19 cellular contexts compared by ENCODE assay signal in the genomic region with DNA sequence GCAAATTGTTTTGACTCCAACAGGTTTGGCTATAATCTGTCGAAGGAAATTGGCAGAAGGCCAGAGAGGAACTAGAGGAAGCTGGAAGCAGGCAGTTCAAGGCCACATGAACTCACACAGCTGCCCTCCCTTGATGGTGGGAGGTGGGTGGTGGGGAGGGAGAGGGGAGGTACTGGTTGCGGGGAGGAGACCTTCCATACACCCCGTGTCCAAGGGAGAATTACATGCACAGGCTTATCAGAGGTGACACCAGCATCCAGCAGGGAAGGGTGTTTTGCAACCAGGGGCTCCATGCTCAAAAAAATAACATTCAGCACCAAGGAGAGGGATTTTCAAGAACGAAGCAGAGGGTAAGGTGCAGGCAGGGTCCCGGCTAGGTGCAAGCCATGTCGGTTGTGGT. TPM values are rescaled to one million over a fixed set of nuclear protein-coding genes. Genes with fewer than 3 reads are reported as not detected.
DNase-seq lines count a peak whose midpoint lies in the region; ATAC-seq, FAIRE-seq and TF ChIP-seq lines count a peak whose summit lies in the region.
"Had no signal": no experiment of that assay in that cellular context is flagged by ENCODE, and none has a peak within 500 bp of the region (broad histone marks: within the 10 kb centered on the region; RNA-seq: fewer than 3 reads in every experiment).

No MANE protein-coding gene starts in this region.

- no peak overlapping the region for H2AK5ac ChIP-seq in H9 (ENCODE audit: insufficient read length, low read length)

- no peak overlapping the region for H3K56ac ChIP-seq in H9 (ENCODE audit: insufficient read length, low read depth, low read length)

- WGBS in H9 (ENCODE audit: extremely low coverage, insufficient read length, low lambda C conversion rate): no CpG with 5 or more reads among the region's 6 CpGs

- H3K27me3 ChIP-seq in cardiac muscle cell (no peaks in the 10 kb centered on the region), right atrium auricular region (no peaks in the 10 kb centered on the region), H9 (ENCODE audit: insufficient read depth, low read length) (no peaks in the 10 kb centered on the region), upper lobe of right lung (no peaks in the 10 kb centered on the region)
- H3K27me3 ChIP-seq: BE2C, gastrocnemius medialis had no signal

- no peaks in the 10 kb centered on the region for H3K79me2 ChIP-seq in H9 (ENCODE audit: insufficient read depth, low read length)

- H4K8ac ChIP-seq in H9 (replicated peaks; ENCODE audit: insufficient read length, low read depth, low read length): no peak overlapping the region

- H3K36me3 ChIP-seq in cardiac muscle cell (no peaks in the 10 kb centered on the region), right atrium auricular region (no peaks in the 10 kb centered on the region), upper lobe of right lung (no peaks in the 10 kb centered on the region)
- H3K36me3 ChIP-seq: BE2C, gastrocnemius medialis, stomach had no signal

- H3K27me3 Mint-ChIP-seq in endothelial cell (ENCODE audit: unreplicated experiment) (peaks cover 7% of the 10 kb centered on the region), H9 (ENCODE audit: low read depth) (peaks cover 4% of the 10 kb centered on the region)

- no peak overlapping the region for H3K4me2 ChIP-seq in H9 (ENCODE audit: insufficient read depth, insufficient read length, low read length)

- no peak overlapping the region for H2BK20ac ChIP-seq in H9 (ENCODE audit: low read depth, low read length, poor library complexity, severe bottlenecking)

- no peak overlapping the region for H3K27ac ChIP-seq in cardiac muscle cell
- no peak overlapping the region for H3K27ac ChIP-seq in right atrium auricular region
- no peak overlapping the region for H3K27ac ChIP-seq in H9 (ENCODE audit: insufficient read length, low read depth, low read length)
- H3K27ac ChIP-seq in upper lobe of right lung: no peak overlapping the region
- H3K27ac ChIP-seq: gastrocnemius medialis, stomach had no signal

- no peaks in the 10 kb centered on the region for H3K23me2 ChIP-seq in H9 (ENCODE audit: insufficient read length, low read depth, low read length, poor library complexity, severe bottlenecking)

- peak overlapping the region; percentile 97 for H3K27ac Mint-ChIP-seq in endothelial cell (ENCODE audit: unreplicated experiment)
- H3K27ac Mint-ChIP-seq in H9: no peak overlapping the region
- H3K27ac Mint-ChIP-seq: dendritic cell treated with granulocyte-macrophage colony-stimulating factor and Interleukin-4, amounts not matched to agents 40 ng/mL and 50 ng/mL, for 4 days had no signal

- H4K91ac ChIP-seq in H9 (ENCODE audit: insufficient read length, low read depth, low read length): no peak overlapping the region

- no peak overlapping the region for H4K5ac ChIP-seq in H9 (ENCODE audit: insufficient read length, low read depth, low read length)

- H3K9me3 Mint-ChIP-seq in endothelial cell (ENCODE audit: unreplicated experiment): no peaks in the 10 kb centered on the region
- H3K9me3 Mint-ChIP-seq in H9: no peaks in the 10 kb centered on the region
- H3K9me3 Mint-ChIP-seq: dendritic cell treated with granulocyte-macrophage colony-stimulating factor and Interleukin-4, amounts not matched to agents 40 ng/mL and 50 ng/mL, for 4 days had no signal

- H3K4me1 Mint-ChIP-seq in endothelial cell (ENCODE audit: unreplicated experiment): peaks cover 55% of the 10 kb centered on the region
- H3K4me1 Mint-ChIP-seq in H9: peaks cover 13 to 14% of the 10 kb centered on the region in 2 experiments

- no peak overlapping the region for H3K4ac ChIP-seq in H9 (ENCODE audit: low read depth, low read length)

- H3K9me3 ChIP-seq in cardiac muscle cell (ENCODE audit: low read depth): no peaks in the 10 kb centered on the region
- no peaks in the 10 kb centered on the region for H3K9me3 ChIP-seq in right atrium auricular region
- no peaks in the 10 kb centered on the region for H3K9me3 ChIP-seq in H9 (ENCODE audit: control insufficient read depth, low read depth, low read length)
- no peaks in the 10 kb centered on the region for H3K9me3 ChIP-seq in upper lobe of right lung
- H3K9me3 ChIP-seq: BE2C, gastrocnemius medialis, stomach had no signal

- ATAC-seq in upper lobe of right lung: no peak
- ATAC-seq: gastrocnemius medialis, Right ventricle myocardium inferior, sciatic nerve had no signal

- H3K14ac ChIP-seq in H9 (ENCODE audit: insufficient read depth, low read length): no peak overlapping the region

- DNase-seq in cardiac muscle cell (ENCODE audit: low read depth in 1 of 2, low spot score in 1 of 2) (peak; percentile 48 to 62), right atrium auricular region (ENCODE audit: low spot score) (no peak), NCI-H345 (lab: John Stamatoyannopoulos, UW) (peak; percentile 59), endothelial cell (ENCODE audit: low spot score) (peak; percentile 57), urothelium cell line (ENCODE audit: low spot score) (no peak), H9 (no peak), upper lobe of right lung (no peak)
- DNase-seq in activated naive CD4-positive, alpha-beta T cell treated with anti-CD3 and anti-CD28 coated beads, Interleukin-2, amount 50 U/mL, for 16 hours: no peak
- DNase-seq: activated T-cell treated with anti-CD3 and anti-CD28 coated beads, Interleukin-2, amount 50 U/mL, for 1 hour; BE2C; gastrocnemius medialis; GF-D8; NCI-H446 treated with DMSO at 0.1 percent for 48 hours; stomach had no signal

- no peak overlapping the region for H3T11ph ChIP-seq in H9 (ENCODE audit: low read length)

- no peaks in the 10 kb centered on the region for H4K20me1 ChIP-seq in H9 (ENCODE audit: control insufficient read depth, insufficient read depth, insufficient read length)

- H3K18ac ChIP-seq in H9 (ENCODE audit: insufficient read length, low read depth, low read length): no peak overlapping the region

- H3K4me1 ChIP-seq in cardiac muscle cell (ENCODE audit: low read depth): peaks cover 7% of the 10 kb centered on the region
- H3K4me1 ChIP-seq in right atrium auricular region: peaks cover 0 to 13% of the 10 kb centered on the region in 2 donors
- H3K4me1 ChIP-seq in H9 (ENCODE audit: insufficient read depth, low read length): no peaks in the 10 kb centered on the region
- H3K4me1 ChIP-seq in upper lobe of right lung: peaks cover 9% of the 10 kb centered on the region
- H3K4me1 ChIP-seq: BE2C, gastrocnemius medialis had no signal

- peak; percentile 35 for FAIRE-seq in urothelium cell line (lab: Jason Lieb, UNC)
- FAIRE-seq: keratinocyte had no signal

- no peak overlapping the region for H3K9ac ChIP-seq in H9 (ENCODE audit: extremely low read depth, insufficient read length, low read length)

- H2BK5ac ChIP-seq in H9 (ENCODE audit: insufficient read length, low read length): no peak overlapping the region

- no peak overlapping the region for H2BK12ac ChIP-seq in H9 (ENCODE audit: insufficient read length, low read depth, low read length)

- H3K79me1 ChIP-seq in H9 (ENCODE audit: insufficient read depth, low read depth, low read length, poor library complexity, severe bottlenecking): no peaks in the 10 kb centered on the region

- H3K4me3 ChIP-seq in cardiac muscle cell (no peak overlapping the region), right atrium auricular region (no peak overlapping the region), upper lobe of right lung (no peak overlapping the region)
- H3K4me3 ChIP-seq: gastrocnemius medialis, stomach had no signal

- no peak overlapping the region for H2AFZ ChIP-seq in H9 (ENCODE audit: low read length)

- H2BK120ac ChIP-seq in H9 (ENCODE audit: low read depth, low read length, poor library complexity, severe bottlenecking): no peak overlapping the region

- H2BK15ac ChIP-seq in H9 (ENCODE audit: low read depth, low read length): no peak overlapping the region

- H3K36me3 Mint-ChIP-seq in endothelial cell (ENCODE audit: low read depth, unreplicated experiment): peaks cover 30% of the 10 kb centered on the region
- H3K36me3 Mint-ChIP-seq in H9 (ENCODE audit: insufficient read depth in 1 of 3, low read depth in 3 of 3): no peaks in the 10 kb centered on the region

- intact Hi-C loops in upper lobe of right lung (cut with DNase I): no loop called here

- TF ChIP-seq CTCF in cardiac muscle cell (IDR thresholded peaks at IDR 0.05; ENCODE audit: low read depth, low read length) (no peak), right atrium auricular region (IDR thresholded peaks at IDR 0.05) (no peak), endothelial cell (IDR thresholded peaks at IDR 0.05; ENCODE audit: unreplicated experiment) (no peak), H9 (conservative IDR thresholded peaks at IDR 0.05) (no peak), upper lobe of right lung (IDR thresholded peaks at IDR 0.05) (no peak)

- no peak overlapping the region for H3K23ac ChIP-seq in H9 (ENCODE audit: insufficient read length, low read depth, low read length)

- peak overlapping the region; percentile 33 for H3K4me3 Mint-ChIP-seq in endothelial cell (ENCODE audit: unreplicated experiment)
- H3K4me3 Mint-ChIP-seq in H9: no peak overlapping the region
- H3K4me3 Mint-ChIP-seq: dendritic cell treated with granulocyte-macrophage colony-stimulating factor and Interleukin-4, amounts not matched to agents 40 ng/mL and 50 ng/mL, for 4 days had no signal

RNA-seq across cellular contexts. Expression of a gene that starts 9.1 kb away (rescaled TPM):
- total RNA-seq in cardiac muscle cell: 0.07 and 0.39 TPM in 2 replicates
- 1.3 TPM in 1 of 2 replicates, not detected in the other for polyA plus RNA-seq in cardiac muscle cell
- total RNA-seq in right atrium auricular region: not detected
- 371 TPM for total RNA-seq in endothelial cell (ENCODE audit: unreplicated experiment)
- 0.04 TPM in 1 of 2 replicates, not detected in the other for total RNA-seq in H9 (2021)
- 0.43 TPM for total RNA-seq in upper lobe of right lung
- total RNA-seq: gastrocnemius medialis, myocyte, Right ventricle myocardium inferior had no signal
- polyA plus RNA-seq: keratinocyte had no signal

RNA-seq across cellular contexts. Expression of a gene that starts 44.5 kb away (rescaled TPM):
- total RNA-seq in cardiac muscle cell: 165 and 179 TPM in 2 replicates
- 144 and 169 TPM in 2 replicates for polyA plus RNA-seq in cardiac muscle cell
- total RNA-seq in right atrium auricular region: 100 to 1,000 TPM; 156 to 221 TPM
- 157 TPM for total RNA-seq in endothelial cell (ENCODE audit: unreplicated experiment)
- total RNA-seq in H9 (2021): 18.5 and 19.0 TPM in 2 replicates
- 96.2 TPM for total RNA-seq in upper lobe of right lung

Comparison
In these comparisons a context has a peak if more than half of its experiments do, and no peak if none do; other contexts are left out.
1. DNase-seq: peak in cardiac muscle cell (2 of 2), NCI-H345 (single experiment) and endothelial cell (single experiment); none in right atrium auricular region (single experiment), urothelium cell line (single experiment), activated naive CD4-positive, alpha-beta T cell treated with anti-CD3 and anti-CD28 coated beads, Interleukin-2, amount 50 U/mL, for 16 hours (single experiment), H9 (single experiment) and upper lobe of right lung (single experiment).
2. RNA of a gene that starts 9.1 kb away (total RNA-seq): 371 TPM in endothelial cell (single experiment); 0.43 TPM in upper lobe of right lung (single experiment), 0.07 to 0.39 TPM in cardiac muscle cell, 0.04 TPM in H9 and not detected in right atrium auricular region; every median in the first group is over 100 times any median in the second.